In the genomic region with DNA sequence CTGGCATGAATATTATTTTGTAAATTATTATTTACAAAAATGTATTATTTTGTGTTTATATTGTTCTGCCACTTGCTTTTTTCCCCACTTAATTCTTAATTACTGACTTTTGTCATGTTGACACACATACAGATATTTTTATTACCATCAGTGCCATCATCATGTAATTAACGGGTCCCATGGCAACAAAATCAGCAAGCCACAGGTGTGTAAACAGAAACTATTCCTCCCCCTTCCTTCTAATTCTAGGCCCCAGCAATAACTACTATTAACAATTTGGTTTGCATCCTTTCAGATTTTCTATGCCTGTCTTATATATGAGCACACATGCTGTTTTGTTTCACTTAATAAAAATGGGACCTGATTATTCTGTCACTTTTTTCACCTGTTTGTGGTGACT, we compare ENCODE assay signal across 13 cellular contexts. TPM values are rescaled to one million over a fixed set of nuclear protein-coding genes. Genes with fewer than 3 reads are reported as not detected.
DNase-seq lines count a peak whose midpoint lies in the region; ATAC-seq and TF ChIP-seq lines count a peak whose summit lies in the region.
"Had no signal": no experiment of that assay in that cellular context is flagged by ENCODE, and none has a peak within 500 bp of the region (broad histone marks: within the 10 kb centered on the region; RNA-seq: fewer than 3 reads in every experiment).

No MANE protein-coding gene starts in this region.

- POLR2A ChIA-PET in activated B cell treated with CpG ODN at 0.5 μM for 24 hours (lab: Charles Lee), result interaction anchor here (1.1 kb wide), 1 partner anchor 9 kb away, joined by 4 read pairs; no protein-coding TSS in a partner anchor
- POLR2A ChIA-PET in naive thymus-derived CD4-positive, alpha-beta T cell (lab: Charles Lee), result interaction anchor here (1.0 to 2.2 kb wide), 4 partner anchors 8 to 27 kb away, joined by 3 to 8 read pairs (median 8); no protein-coding TSS in a partner anchor

- CTCF ChIA-PET in activated B cell treated with CpG ODN at 0.5 μM for 24 hours (lab: Charles Lee), result interaction anchor here (1.1 to 2.3 kb wide), 3 partner anchors 8 to 16 kb away, joined by 3 to 5 read pairs (median 3); no protein-coding TSS in a partner anchor
- CTCF ChIA-PET in naive thymus-derived CD4-positive, alpha-beta T cell (lab: Charles Lee), result interaction anchor here (0.6 to 1.8 kb wide), 2 partner anchors 18 kb away, joined by 3 to 6 read pairs; no protein-coding TSS in a partner anchor

- TF ChIP-seq CTCF in activated B cell treated with CpG ODN at 0.5 μM for 24 hours (IDR thresholded peaks at IDR 0.05), result no peak
- no peak for TF ChIP-seq CTCF in vagina (IDR thresholded peaks at IDR 0.05)

- ATAC-seq in activated B cell treated with CpG ODN at 0.5 μM for 24 hours (ENCODE audit: low read depth) (no peak), HG02981 (IDR thresholded peaks at IDR 0.05; ENCODE audit: unreplicated experiment) (no peak), GM19452 (IDR thresholded peaks at IDR 0.05; ENCODE audit: unreplicated experiment) (no peak)
- no peak for ATAC-seq in naive thymus-derived CD4-positive, alpha-beta T cell

- peaks cover 91% of the 10 kb centered on the region for H3K36me3 Mint-ChIP-seq in activated B cell treated with CpG ODN at 0.5 μM for 24 hours (ENCODE audit: low read depth)
- H3K36me3 Mint-ChIP-seq in naive thymus-derived CD4-positive, alpha-beta T cell, result peaks cover 20 to 68% (median 52%) of the 10 kb centered on the region in 5 donors

- no peak for TF ChIP-seq POLR2A in vagina (IDR thresholded peaks at IDR 0.05)

- no peak overlapping the region for H3K4me3 ChIP-seq in naive thymus-derived CD4-positive, alpha-beta T cell (ENCODE audit: low read length)
- no peak overlapping the region for H3K4me3 ChIP-seq in vagina

- H3K27me3 Mint-ChIP-seq in activated B cell treated with CpG ODN at 0.5 μM for 24 hours, result no peaks in the 10 kb centered on the region
- H3K27me3 Mint-ChIP-seq in naive thymus-derived CD4-positive, alpha-beta T cell, result no peaks in the 10 kb centered on the region
- H3K27me3 Mint-ChIP-seq: dendritic cell treated with granulocyte-macrophage colony-stimulating factor and Interleukin-4, amounts not matched to agents 40 ng/mL and 50 ng/mL, for 4 days had no signal

- H3K9me3 ChIP-seq in naive thymus-derived CD4-positive, alpha-beta T cell (ENCODE audit: control insufficient read depth in 2 of 3, low read length in 3 of 3), result no peaks in the 10 kb centered on the region
- no peaks in the 10 kb centered on the region for H3K9me3 ChIP-seq in vagina

- H3K27me3 ChIP-seq in naive thymus-derived CD4-positive, alpha-beta T cell (ENCODE audit: control insufficient read depth in 2 of 2, insufficient read depth in 2 of 2, low read length in 2 of 2), result no peaks in the 10 kb centered on the region
- H3K27me3 ChIP-seq in vagina, result no peaks in the 10 kb centered on the region

- no peak overlapping the region for H3K4me3 Mint-ChIP-seq in activated B cell treated with CpG ODN at 0.5 μM for 24 hours
- H3K4me3 Mint-ChIP-seq in naive thymus-derived CD4-positive, alpha-beta T cell, result no peak overlapping the region
- H3K4me3 Mint-ChIP-seq: dendritic cell treated with granulocyte-macrophage colony-stimulating factor and Interleukin-4, amounts not matched to agents 40 ng/mL and 50 ng/mL, for 4 days; WTC11 had no signal

- H3K27ac ChIP-seq in naive thymus-derived CD4-positive, alpha-beta T cell (ENCODE audit: low read depth, low read length), result peak overlapping the region; percentile 16
- no peak overlapping the region for H3K27ac ChIP-seq in vagina

- peak overlapping the region; percentile 57 for H3K27ac Mint-ChIP-seq in activated B cell treated with CpG ODN at 0.5 μM for 24 hours
- H3K27ac Mint-ChIP-seq in naive thymus-derived CD4-positive, alpha-beta T cell, result peak overlapping the region; percentile 72 to 95 (median 88)
- H3K27ac Mint-ChIP-seq: dendritic cell treated with granulocyte-macrophage colony-stimulating factor and Interleukin-4, amounts not matched to agents 40 ng/mL and 50 ng/mL, for 4 days; WTC11 had no signal

- H3K4me1 Mint-ChIP-seq in activated B cell treated with CpG ODN at 0.5 μM for 24 hours, result peaks cover 46% of the 10 kb centered on the region
- peaks cover 21 to 68% (median 48%) of the 10 kb centered on the region in 7 donors for H3K4me1 Mint-ChIP-seq in naive thymus-derived CD4-positive, alpha-beta T cell
- H3K4me1 Mint-ChIP-seq: WTC11 had no signal

- DNase-seq in NCI-H510A treated with DMSO at 0.1 percent for 48 hours (lab: John Stamatoyannopoulos, UW), result peak; percentile 41
- DNase-seq in NCI-H510A (lab: John Stamatoyannopoulos, UW), result no peak
- peak; percentile 74 for DNase-seq in NCI-H1417 treated with DMSO at 0.1 percent for 48 hours (lab: John Stamatoyannopoulos, UW)
- no peak for DNase-seq in activated B cell treated with CpG ODN at 0.5 μM for 24 hours
- no peak for DNase-seq in naive thymus-derived CD4-positive, alpha-beta T cell
- no peak for DNase-seq in vagina (ENCODE audit: extremely low spot score in 2 of 2)
- DNase-seq: GF-D8, NCI-H187 treated with DMSO at 0.1 percent for 48 hours, occipital lobe had no signal

- peaks cover 32 to 88% (median 38%) of the 10 kb centered on the region in 3 experiments for H3K36me3 ChIP-seq in naive thymus-derived CD4-positive, alpha-beta T cell (ENCODE audit: control insufficient read depth in 2 of 3, insufficient read depth in 3 of 3, low read length in 3 of 3)
- H3K36me3 ChIP-seq in vagina, result no peaks in the 10 kb centered on the region

- intact Hi-C loops in activated B cell treated with CpG ODN at 0.5 μM for 24 hours (cut with micrococcal nuclease), result no loop called here
- intact Hi-C loops in naive thymus-derived CD4-positive, alpha-beta T cell (cut with micrococcal nuclease), result no loop called here
- intact Hi-C loops in vagina (cut with DNase I), result no loop called here

- H3K9me3 Mint-ChIP-seq in activated B cell treated with CpG ODN at 0.5 μM for 24 hours, result peaks cover 4% of the 10 kb centered on the region
- H3K9me3 Mint-ChIP-seq in naive thymus-derived CD4-positive, alpha-beta T cell, result no peaks in the 10 kb centered on the region
- H3K9me3 Mint-ChIP-seq: dendritic cell treated with granulocyte-macrophage colony-stimulating factor and Interleukin-4, amounts not matched to agents 40 ng/mL and 50 ng/mL, for 4 days; WTC11 had no signal

- peaks cover 0 to 17% of the 10 kb centered on the region in 2 donors for H3K4me1 ChIP-seq in naive thymus-derived CD4-positive, alpha-beta T cell (ENCODE audit: control insufficient read depth in 2 of 2, insufficient read depth in 2 of 2, low read length in 2 of 2)
- no peaks in the 10 kb centered on the region for H3K4me1 ChIP-seq in vagina

RNA-seq across cellular contexts. Expression of a gene that starts 29.3 kb away (rescaled TPM):
- total RNA-seq in activated B cell treated with CpG ODN at 0.5 μM for 24 hours (385 and 471 TPM in 2 replicates), vagina (27.7 TPM)
- total RNA-seq in naive thymus-derived CD4-positive, alpha-beta T cell, result 100 to 1,000 TPM; 386 to 449 (median 401) TPM
- polyA plus RNA-seq in naive thymus-derived CD4-positive, alpha-beta T cell, result 100 to 1,000 TPM; 522 to 755 TPM

Comparison
In these comparisons a context has a peak if more than half of its experiments do, and no peak if none do; other contexts are left out.
1. DNase-seq: peak in NCI-H510A treated with DMSO at 0.1 percent for 48 hours (single experiment) and NCI-H1417 treated with DMSO at 0.1 percent for 48 hours (single experiment); none in NCI-H510A (single experiment), activated B cell treated with CpG ODN at 0.5 μM for 24 hours (single experiment), naive thymus-derived CD4-positive, alpha-beta T cell (0 of 9) and vagina (0 of 2).
2. RNA of a gene that starts 29.3 kb away (total RNA-seq): 385 to 471 TPM in activated B cell treated with CpG ODN at 0.5 μM for 24 hours and 386 to 449 TPM in naive thymus-derived CD4-positive, alpha-beta T cell; 27.7 TPM in vagina (single experiment); every median in the first group is over 10 times any median in the second.